In the genomic region with DNA sequence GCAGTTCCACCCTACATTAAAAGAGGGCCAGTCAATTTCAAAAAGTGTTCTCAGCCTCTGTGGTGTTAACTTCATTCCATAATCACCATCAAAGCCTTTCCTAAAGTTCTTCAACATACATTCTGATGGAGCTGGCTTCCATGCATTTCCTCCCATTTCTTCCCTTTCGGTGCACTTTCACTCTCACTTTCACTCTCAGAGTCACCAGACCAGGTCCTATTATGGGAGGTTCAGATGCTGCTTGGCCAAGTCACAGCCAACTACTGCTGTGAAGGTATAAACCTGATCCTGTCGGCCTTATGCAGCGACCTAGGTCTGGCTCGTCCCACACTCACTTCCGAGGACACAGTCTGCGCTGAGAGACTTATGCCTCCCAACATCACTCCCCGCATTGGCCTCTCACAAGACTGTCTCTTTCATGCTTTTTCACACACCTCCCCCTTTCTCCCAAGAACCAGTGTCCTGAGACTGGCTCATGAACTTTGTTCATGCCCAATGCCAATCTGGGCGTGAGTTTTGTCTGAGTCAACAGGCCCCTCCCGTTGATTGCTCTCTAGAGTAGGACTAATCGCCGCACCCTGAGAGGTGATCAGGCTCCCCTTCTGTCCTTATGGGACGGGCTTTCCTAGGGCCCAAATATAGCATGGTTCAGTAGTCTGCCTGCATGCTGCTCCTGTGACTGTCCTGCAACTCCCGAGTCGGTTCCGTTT, we compare ENCODE assay signal across 18 cellular contexts.
DNase-seq lines count a peak whose midpoint lies in the region; ATAC-seq, FAIRE-seq and TF ChIP-seq lines count a peak whose summit lies in the region.
"Had no signal": no experiment of that assay in that cellular context is flagged by ENCODE, and none has a peak within 500 bp of the region (broad histone marks: within the 10 kb centered on the region; RNA-seq: fewer than 3 reads in every experiment).

No MANE protein-coding gene starts in this region.

- H4K20me1 ChIP-seq in hepatocyte (ENCODE audit: insufficient read depth, poor library complexity, severe bottlenecking): no peaks in the 10 kb centered on the region

- FAIRE-seq in GM12892 (lab: Jason Lieb, UNC): no peak

- H3K9me3 ChIP-seq in hepatocyte (ENCODE audit: low read depth) (no peaks in the 10 kb centered on the region), mucosa of descending colon (no peaks in the 10 kb centered on the region)
- H3K9me3 ChIP-seq: BE2C, SK-N-SH had no signal

- no peak for TF ChIP-seq POLR2A in GM12892 (IDR thresholded peaks at IDR 0.05; ENCODE audit: low read depth, low read length)

- peak overlapping the region; percentile 40 for H3K27ac ChIP-seq in hepatocyte
- H3K27ac ChIP-seq: PC-9 had no signal

- no peaks in the 10 kb centered on the region for H3K27me3 ChIP-seq in hepatocyte
- H3K27me3 ChIP-seq: BE2C had no signal

- ATAC-seq in mucosa of descending colon (peak; percentile 89), GM18873 (IDR thresholded peaks at IDR 0.05; ENCODE audit: low FRiP score, unreplicated experiment) (no peak)

- intact Hi-C loops in mucosa of descending colon (cut with DNase I, micrococcal nuclease): no loop called here

- no peaks in the 10 kb centered on the region for H3K79me2 ChIP-seq in hepatocyte

- H3K4me2 ChIP-seq in hepatocyte: no peak overlapping the region
- H3K4me2 ChIP-seq: PC-9, SK-N-SH had no signal

- no peak overlapping the region for H2AFZ ChIP-seq in hepatocyte
- H2AFZ ChIP-seq: PC-9 had no signal

- no peaks in the 10 kb centered on the region for H3K9me2 ChIP-seq in hepatocyte (replicated peaks; ENCODE audit: insufficient read depth)
- H3K9me2 ChIP-seq: SK-N-SH had no signal

- TF ChIP-seq CTCF in hepatocyte (IDR thresholded peaks at IDR 0.05; ENCODE audit: poor library complexity) (no peak), mucosa of descending colon (IDR thresholded peaks at IDR 0.05) (no peak)

- DNase-seq in SW480 (ENCODE audit: low spot score) (peak; percentile 23), hepatocyte (ENCODE audit: low spot score) (no peak), mucosa of descending colon (peak; percentile 45 to 75 (median 55)), cerebellar nuclear complex (lab: John Stamatoyannopoulos, UW) (no peak), GM12892 (ENCODE audit: insufficient read length) (no peak)
- no peak for DNase-seq in stimulated activated naive CD4-positive, alpha-beta T cell (lab: John Stamatoyannopoulos, UW)
- DNase-seq: BE2C; CD4-positive, alpha-beta memory T cell; HCEC 1CT; KG1; NCI-H1092 treated with DMSO at 0.1 percent for 48 hours; NCI-H1694; NCI-H345; NCI-H69; PC-9; Right ventricle myocardium superior; SK-N-SH had no signal

- H3K4me1 ChIP-seq in hepatocyte (ENCODE audit: insufficient read depth) (no peaks in the 10 kb centered on the region), mucosa of descending colon (ENCODE audit: low read depth) (no peaks in the 10 kb centered on the region)
- H3K4me1 ChIP-seq: BE2C had no signal

- H3K36me3 ChIP-seq in hepatocyte (replicated peaks; ENCODE audit: insufficient read depth, low read depth) (no peaks in the 10 kb centered on the region), mucosa of descending colon (ENCODE audit: low read depth) (no peaks in the 10 kb centered on the region)
- H3K36me3 ChIP-seq: BE2C had no signal

- no peak overlapping the region for H3K4me3 ChIP-seq in hepatocyte
- no peak overlapping the region for H3K4me3 ChIP-seq in mucosa of descending colon
- H3K4me3 ChIP-seq: PC-9 had no signal

- 87% methylated on average over 15 of the region's 15 CpGs for WGBS in hepatocyte (ENCODE audit: low lambda C conversion rate, missing lambda C conversion rate)

Comparison
In these comparisons a context has a peak if more than half of its experiments do, and no peak if none do; other contexts are left out.
1. DNase-seq: peak in SW480 (single experiment) and mucosa of descending colon (3 of 3); none in hepatocyte (single experiment), cerebellar nuclear complex (0 of 2), stimulated activated naive CD4-positive, alpha-beta T cell (0 of 6) and GM12892 (single experiment).